12 cellular contexts compared by ENCODE assay signal in genomic region chr17:83082435-83082834, GRCh38. TPM values are rescaled to one million over a fixed set of nuclear protein-coding genes. Genes with fewer than 3 reads are reported as not detected.
DNase-seq lines count a peak whose midpoint lies in the region; ATAC-seq and TF ChIP-seq lines count a peak whose summit lies in the region.
"Had no signal": no experiment of that assay in that cellular context is flagged by ENCODE, and none has a peak within 500 bp of the region (broad histone marks: within the 10 kb centered on the region; RNA-seq: fewer than 3 reads in every experiment).

No MANE protein-coding gene starts in this region.

- ATAC-seq in heart left ventricle = no peak
- no peak for ATAC-seq in Right ventricle myocardium inferior
- ATAC-seq in upper lobe of left lung (ENCODE audit: low FRiP score in 2 of 2) = no peak
- ATAC-seq in HG03039 (IDR thresholded peaks at IDR 0.05; ENCODE audit: unreplicated experiment) = no peak

- H3K27ac ChIP-seq in heart left ventricle (peak overlapping the region in 8 of 12 donors; percentile 13 to 96 (median 84)), mucosa of rectum (ENCODE audit: low read depth in 2 of 2, low read length in 2 of 2) (peak overlapping the region; percentile 89 to 92), upper lobe of left lung (peak overlapping the region; percentile 16 to 96 (median 70))
- H3K27ac ChIP-seq: HL-60 had no signal

- TF ChIP-seq CTCF in heart left ventricle (IDR thresholded peaks at IDR 0.05) (no peak), upper lobe of left lung (IDR thresholded peaks at IDR 0.05) (no peak)

- peaks cover 0 to 83% (median 53%) of the 10 kb centered on the region in 12 donors for H3K4me1 ChIP-seq in heart left ventricle
- peaks cover 62% of the 10 kb centered on the region for H3K4me1 ChIP-seq in adipocyte (ENCODE audit: control insufficient read depth, insufficient read depth, low read length)
- H3K4me1 ChIP-seq in mucosa of rectum (ENCODE audit: control insufficient read depth in 2 of 2, insufficient read depth in 2 of 2, low read length in 2 of 2) = peaks cover 52% of the 10 kb centered on the region in 2 donors
- H3K4me1 ChIP-seq in upper lobe of left lung = peaks cover 32 to 81% (median 59%) of the 10 kb centered on the region in 4 donors

- peaks cover 0 to 49% (median 3%) of the 10 kb centered on the region in 9 donors for H3K36me3 ChIP-seq in heart left ventricle
- no peaks in the 10 kb centered on the region for H3K36me3 ChIP-seq in adipocyte (ENCODE audit: control insufficient read depth, insufficient read depth, low read length, severe bottlenecking)
- peaks cover 15 to 18% of the 10 kb centered on the region in 2 donors for H3K36me3 ChIP-seq in mucosa of rectum (ENCODE audit: control insufficient read depth in 2 of 2, insufficient read depth in 2 of 2, low read length in 2 of 2)
- peaks cover 0 to 23% (median 0%) of the 10 kb centered on the region in 4 donors for H3K36me3 ChIP-seq in upper lobe of left lung

- H3K27me3 ChIP-seq in heart left ventricle (no peaks in the 10 kb centered on the region), adipocyte (replicated peaks; ENCODE audit: control insufficient read depth, insufficient read depth, low read length) (no peaks in the 10 kb centered on the region), mucosa of rectum (ENCODE audit: control insufficient read depth in 2 of 2, insufficient read depth in 2 of 2, low read length in 2 of 2) (peaks cover 3 to 9% of the 10 kb centered on the region in 2 donors), upper lobe of left lung (peaks cover 0 to 8% (median 0%) of the 10 kb centered on the region in 4 donors)
- H3K27me3 ChIP-seq: SJCRH30 had no signal

- intact Hi-C loops in heart left ventricle (cut with DNase I) = no loop called here
- intact Hi-C loops in Right ventricle myocardium inferior (cut with DNase I) = no loop called here

- H3K9ac ChIP-seq in adipocyte (ENCODE audit: low read length) = peak overlapping the region; percentile 94
- peak overlapping the region; percentile 57 to 89 for H3K9ac ChIP-seq in mucosa of rectum (ENCODE audit: low read depth in 1 of 2, low read length in 2 of 2)

- TF ChIP-seq EP300 in upper lobe of left lung (IDR thresholded peaks at IDR 0.05) = no peak

- WGBS in heart left ventricle, 4 donors = 78 to 81% (median 80%) methylated on average over 9 of the region's 9 CpGs
- WGBS in upper lobe of left lung, 2 donors = 89 to 94% methylated on average over 9 of the region's 9 CpGs

- H3K9me3 ChIP-seq in heart left ventricle (no peaks in the 10 kb centered on the region), adipocyte (ENCODE audit: control insufficient read depth, low read length) (no peaks in the 10 kb centered on the region), mucosa of rectum (ENCODE audit: control insufficient read depth in 2 of 2, low read length in 2 of 2) (no peaks in the 10 kb centered on the region), upper lobe of left lung (no peaks in the 10 kb centered on the region)
- H3K9me3 ChIP-seq: SJCRH30 had no signal

- no peak for DNase-seq in heart left ventricle
- DNase-seq in Right ventricle myocardium inferior (ENCODE audit: missing footprints) = no peak
- DNase-seq in adipocyte (ENCODE audit: low read depth) = no peak
- DNase-seq in upper lobe of left lung = no peak
- DNase-seq in NCI-H1417 treated with DMSO at 0.1 percent for 48 hours (lab: John Stamatoyannopoulos, UW) = no peak
- DNase-seq in HCEC 1CT = no peak
- DNase-seq: NCI-H187; SJCRH30; stimulated activated CD4-positive, alpha-beta T cell treated with anti-CD3 and anti-CD28 coated beads, Interleukin-4, amount 100 ng/mL, for 4 hours had no signal

- TF ChIP-seq POLR2A in heart left ventricle (IDR thresholded peaks at IDR 0.05) = no peak
- TF ChIP-seq POLR2A in upper lobe of left lung (IDR thresholded peaks at IDR 0.05) = no peak

- H3K4me3 ChIP-seq in heart left ventricle = peak overlapping the region in 5 of 12 donors; percentile 64 to 89 (median 74)
- H3K4me3 ChIP-seq in adipocyte (ENCODE audit: low read length) = peak overlapping the region; percentile 88
- peak overlapping the region; percentile 37 to 67 for H3K4me3 ChIP-seq in mucosa of rectum (ENCODE audit: low read length in 2 of 2)
- H3K4me3 ChIP-seq in upper lobe of left lung = peak overlapping the region in 1 of 4 donors; percentile 59
- H3K4me3 ChIP-seq: SJCRH30 had no signal

RNA-seq across cellular contexts. Expression of gene METRNL, which starts 3.0 kb away (rescaled TPM):
- total RNA-seq in heart left ventricle (100 to 1,000 TPM in 1 of 9 donors, 10 to 100 TPM in 8; 60.6 to 121 (median 79.5) TPM), Right ventricle myocardium inferior (70.1 TPM), upper lobe of left lung (100 to 1,000 TPM in 2 of 6 donors, 10 to 100 TPM in 4; 59.4 to 120 (median 76.4) TPM)
- polyA plus RNA-seq in heart left ventricle = 100 to 1,000 TPM in 1 of 2 donors, 10 to 100 TPM in 1; 59.4 to 144 TPM
